Comparison of ENCODE assay signal across 24 cellular contexts in the genomic region with DNA sequence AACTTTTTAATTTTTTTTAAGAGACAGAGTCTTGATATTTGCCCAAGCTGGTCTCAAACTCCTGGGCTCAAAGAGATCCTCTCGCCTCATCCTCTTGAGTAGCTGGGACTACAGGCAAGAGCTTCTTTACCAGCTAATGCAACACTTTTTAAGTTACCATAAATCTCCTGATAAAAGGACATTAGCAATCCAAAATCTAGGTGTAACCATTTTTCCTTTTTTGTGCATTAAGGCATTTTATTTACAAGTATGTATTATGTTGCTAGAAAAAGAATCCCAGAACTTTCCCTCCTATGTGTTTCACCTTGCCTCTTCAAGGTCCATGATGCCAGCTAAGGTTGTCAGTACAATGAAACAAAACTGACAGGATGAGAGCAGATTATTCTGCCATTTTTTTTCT.
DNase-seq lines count a peak whose midpoint lies in the region; ATAC-seq, FAIRE-seq and TF ChIP-seq lines count a peak whose summit lies in the region.
"Had no signal": no experiment of that assay in that cellular context is flagged by ENCODE, and none has a peak within 500 bp of the region (broad histone marks: within the 10 kb centered on the region; RNA-seq: fewer than 3 reads in every experiment).

No MANE protein-coding gene starts in this region.

- no peak overlapping the region for H2BK5ac ChIP-seq in H9 (ENCODE audit: insufficient read length, low read length)

- TF ChIP-seq CTCF in H9 (conservative IDR thresholded peaks at IDR 0.05) (no peak), K562 (IDR thresholded peaks at IDR 0.05 in 2 of 3, conservative IDR thresholded peaks at IDR 0.05 in 1 of 3; ENCODE audit: insufficient read depth in 2 of 3, low read depth in 1 of 3, low read length in 3 of 3) (no peak), endodermal cell (conservative IDR thresholded peaks at IDR 0.05) (no peak), neural cell (IDR thresholded peaks at IDR 0.05; ENCODE audit: poor library complexity, severe bottlenecking) (no peak)

- H3K27me3 Mint-ChIP-seq in H9 (ENCODE audit: low read depth): no peaks in the 10 kb centered on the region
- no peaks in the 10 kb centered on the region for H3K27me3 Mint-ChIP-seq in endodermal cell (ENCODE audit: insufficient read depth)
- H3K27me3 Mint-ChIP-seq in activated T-cell treated with anti-CD3 and anti-CD28 coated beads, Interleukin-2, amount 50 U/mL, for 24 hours: no peaks in the 10 kb centered on the region
- H3K27me3 Mint-ChIP-seq: B cell; CD4-positive, alpha-beta T cell had no signal

- no peak overlapping the region for H4K5ac ChIP-seq in H9 (ENCODE audit: insufficient read length, low read depth, low read length)

- H3K36me3 Mint-ChIP-seq in H9 (ENCODE audit: insufficient read depth in 1 of 3, low read depth in 3 of 3) (peaks cover 0 to 4% (median 0%) of the 10 kb centered on the region in 3 experiments; a peak in 1 of 7 replicates), endodermal cell (ENCODE audit: low read depth) (peaks cover 2% of the 10 kb centered on the region)
- peaks cover 31% of the 10 kb centered on the region for H3K36me3 Mint-ChIP-seq in activated T-cell treated with anti-CD3 and anti-CD28 coated beads, Interleukin-2, amount 50 U/mL, for 24 hours (ENCODE audit: low read depth)

- H3K4me1 ChIP-seq in H9 (ENCODE audit: insufficient read depth, low read length): no peaks in the 10 kb centered on the region
- peaks cover 0 to 7% of the 10 kb centered on the region in 2 experiments; a peak in 1 of 5 replicates for H3K4me1 ChIP-seq in K562 (replicated peaks in 1 of 2; ENCODE audit: control insufficient read depth in 2 of 2, insufficient read depth in 2 of 2, low read length in 2 of 2)
- H3K4me1 ChIP-seq in endodermal cell (ENCODE audit: control insufficient read depth, insufficient read depth, low read length): no peaks in the 10 kb centered on the region
- H3K4me1 ChIP-seq: BLaER1 treated with 17β-estradiol and CSF1 and Interleukin-3, amounts not matched to agents 10 nM and 100 nM; Caco-2 had no signal

- H3K9me3 Mint-ChIP-seq in H9 (no peaks in the 10 kb centered on the region), endodermal cell (no peaks in the 10 kb centered on the region)
- no peaks in the 10 kb centered on the region for H3K9me3 Mint-ChIP-seq in activated T-cell treated with anti-CD3 and anti-CD28 coated beads, Interleukin-2, amount 50 U/mL, for 24 hours
- H3K9me3 Mint-ChIP-seq: CD4-positive, alpha-beta T cell; CD8-positive, alpha-beta T cell had no signal

- no peaks in the 10 kb centered on the region for H3K9me2 ChIP-seq in neural cell (ENCODE audit: insufficient read depth, low read length)

- in situ Hi-C loops in K562 (cut with MboI): no loop called here

- H3K56ac ChIP-seq in H9 (ENCODE audit: insufficient read length, low read depth, low read length): no peak overlapping the region

- no peak overlapping the region for H2BK20ac ChIP-seq in H9 (ENCODE audit: low read depth, low read length, poor library complexity, severe bottlenecking)

- H3K9ac ChIP-seq in H9 (ENCODE audit: extremely low read depth, insufficient read length, low read length) (no peak overlapping the region), K562 (ENCODE audit: insufficient read depth in 1 of 2, low read depth in 2 of 2, low read length in 2 of 2) (no peak overlapping the region), endodermal cell (ENCODE audit: extremely low read depth, low read length, poor library complexity, severe bottlenecking) (no peak overlapping the region), neural cell (ENCODE audit: low read length) (no peak overlapping the region)
- H3K9ac ChIP-seq: BLaER1 treated with 17β-estradiol and CSF1 and Interleukin-3, amounts not matched to agents 10 nM and 100 nM had no signal

- H3K4me2 ChIP-seq in H9 (ENCODE audit: insufficient read depth, insufficient read length, low read length): no peak overlapping the region
- no peak overlapping the region for H3K4me2 ChIP-seq in K562 (ENCODE audit: insufficient read depth, low read length)
- no peak overlapping the region for H3K4me2 ChIP-seq in neural cell (ENCODE audit: low read length)
- H3K4me2 ChIP-seq: A549; BLaER1 treated with 17β-estradiol and CSF1 and Interleukin-3, amounts not matched to agents 10 nM and 100 nM had no signal

- H3K23me2 ChIP-seq in H9 (ENCODE audit: insufficient read length, low read depth, low read length, poor library complexity, severe bottlenecking): no peaks in the 10 kb centered on the region

- H3K27ac Mint-ChIP-seq in H9: peak overlapping the region in 2 of 3 experiments; percentile 9 to 75; a peak in 2 of 7 replicates
- peak overlapping the region; percentile 52 for H3K27ac Mint-ChIP-seq in endodermal cell
- H3K27ac Mint-ChIP-seq in activated T-cell treated with anti-CD3 and anti-CD28 coated beads, Interleukin-2, amount 50 U/mL, for 24 hours: no peak overlapping the region
- H3K27ac Mint-ChIP-seq: B cell; CD4-positive, alpha-beta T cell; CD8-positive, alpha-beta T cell had no signal

- POLR2A ChIA-PET in K562 (lab: Yijun Ruan, JAX): interaction anchor here (0.6 to 2.1 kb wide), 2 partner anchors 10 to 70 kb away, joined by 3 to 7 read pairs; no protein-coding TSS in a partner anchor

- WGBS in H9 (ENCODE audit: extremely low coverage, insufficient read length, low lambda C conversion rate): no CpG with 5 or more reads among the region's 1 CpG
- WGBS in K562 (ENCODE audit: insufficient coverage, low coverage, missing lambda C conversion rate): 100% methylated on average over 1 of the region's 1 CpG
- WGBS in endodermal cell (ENCODE audit: insufficient coverage in 1 of 2, insufficient read length in 1 of 2), 2 experiments: 87% methylated on average over 1 of the region's 1 CpG; no CpG with 5 or more reads in 1 of the 2 experiments

- H3K18ac ChIP-seq in H9 (ENCODE audit: insufficient read length, low read depth, low read length): no peak overlapping the region

- H2BK12ac ChIP-seq in H9 (ENCODE audit: insufficient read length, low read depth, low read length): no peak overlapping the region

- no peak overlapping the region for H2BK120ac ChIP-seq in H9 (ENCODE audit: low read depth, low read length, poor library complexity, severe bottlenecking)

- no peak overlapping the region for H3K14ac ChIP-seq in H9 (ENCODE audit: insufficient read depth, low read length)

- no peaks in the 10 kb centered on the region for H3K4me1 Mint-ChIP-seq in H9
- peaks cover 7% of the 10 kb centered on the region for H3K4me1 Mint-ChIP-seq in endodermal cell
- H3K4me1 Mint-ChIP-seq in activated T-cell treated with anti-CD3 and anti-CD28 coated beads, Interleukin-2, amount 50 U/mL, for 24 hours (ENCODE audit: low read depth): peaks cover 14% of the 10 kb centered on the region

- H3T11ph ChIP-seq in H9 (ENCODE audit: low read length): no peak overlapping the region

- no peak for TF ChIP-seq EP300 in K562 (IDR thresholded peaks at IDR 0.05; ENCODE audit: low read length)
- peak; percentile 13 for TF ChIP-seq EP300 in neural cell (conservative IDR thresholded peaks at IDR 0.05; ENCODE audit: poor library complexity, severe bottlenecking)

- no peaks in the 10 kb centered on the region for H3F3A ChIP-seq in neural cell (ENCODE audit: insufficient read depth, low read length, poor library complexity, severe bottlenecking)

- H3K9me1 ChIP-seq in K562 (ENCODE audit: control insufficient read depth, insufficient read depth, low read length): no peaks in the 10 kb centered on the region

- H3K4ac ChIP-seq in H9 (ENCODE audit: low read depth, low read length): no peak overlapping the region

- ATAC-seq in K562: no peak
- ATAC-seq: A549; CD8-positive, alpha-beta T cell had no signal

- no peak overlapping the region for H4K91ac ChIP-seq in H9 (ENCODE audit: insufficient read length, low read depth, low read length)

- H3K4me3 Mint-ChIP-seq in H9: no peak overlapping the region
- H3K4me3 Mint-ChIP-seq in endodermal cell: no peak overlapping the region
- H3K4me3 Mint-ChIP-seq in activated T-cell treated with anti-CD3 and anti-CD28 coated beads, Interleukin-2, amount 50 U/mL, for 24 hours: no peak overlapping the region
- H3K4me3 Mint-ChIP-seq: B cell; CD4-positive, alpha-beta T cell; CD8-positive, alpha-beta T cell had no signal

- no peaks in the 10 kb centered on the region for H3K9me3 ChIP-seq in H9 (ENCODE audit: control insufficient read depth, low read depth, low read length)
- H3K9me3 ChIP-seq in K562 (replicated peaks; ENCODE audit: control insufficient read depth, insufficient read depth, low read depth, low read length): no peaks in the 10 kb centered on the region
- H3K9me3 ChIP-seq in endodermal cell (ENCODE audit: control insufficient read depth, low read length): no peaks in the 10 kb centered on the region
- no peaks in the 10 kb centered on the region for H3K9me3 ChIP-seq in neural cell (ENCODE audit: low read length)
- H3K9me3 ChIP-seq: A549; BLaER1 treated with 17β-estradiol and CSF1 and Interleukin-3, amounts not matched to agents 10 nM and 100 nM; Caco-2 had no signal

- no peaks in the 10 kb centered on the region; the same call in 1 of the 2 replicates for H3K27me3 ChIP-seq in H9 (ENCODE audit: insufficient read depth, low read length)
- no peaks in the 10 kb centered on the region for H3K27me3 ChIP-seq in K562 (ENCODE audit: control insufficient read depth in 2 of 2, insufficient read depth in 2 of 2, low read length in 2 of 2)
- H3K27me3 ChIP-seq in endodermal cell (ENCODE audit: control insufficient read depth, insufficient read depth, low read length, poor library complexity, severe bottlenecking): no peaks in the 10 kb centered on the region
- no peaks in the 10 kb centered on the region for H3K27me3 ChIP-seq in neural cell (ENCODE audit: insufficient read depth, low read depth, low read length)
- H3K27me3 ChIP-seq: BLaER1 treated with 17β-estradiol and CSF1 and Interleukin-3, amounts not matched to agents 10 nM and 100 nM had no signal

- H3K79me1 ChIP-seq in H9 (ENCODE audit: insufficient read depth, low read depth, low read length, poor library complexity, severe bottlenecking): peaks cover 2% of the 10 kb centered on the region

- H4K20me1 ChIP-seq in H9 (ENCODE audit: control insufficient read depth, insufficient read depth, insufficient read length) (no peaks in the 10 kb centered on the region), K562 (replicated peaks; ENCODE audit: control insufficient read depth, insufficient read depth, low read length) (no peaks in the 10 kb centered on the region), neural cell (ENCODE audit: insufficient read depth) (no peaks in the 10 kb centered on the region)

- H3K23ac ChIP-seq in H9 (ENCODE audit: insufficient read length, low read depth, low read length): no peak overlapping the region

- H2AFZ ChIP-seq in H9 (ENCODE audit: low read length) (no peak overlapping the region), K562 (ENCODE audit: low read depth, low read length) (no peak overlapping the region), neural cell (ENCODE audit: low read depth, low read length) (no peak overlapping the region)

- no peak overlapping the region for H4K8ac ChIP-seq in H9 (replicated peaks; ENCODE audit: insufficient read length, low read depth, low read length)

- no peaks in the 10 kb centered on the region for H3K79me2 ChIP-seq in H9 (ENCODE audit: insufficient read depth, low read length)
- peaks cover 2% of the 10 kb centered on the region; the same call in 1 of the 3 replicates for H3K79me2 ChIP-seq in K562 (ENCODE audit: control insufficient read depth, insufficient read depth, low read length)
- H3K79me2 ChIP-seq in neural cell (replicated peaks; ENCODE audit: insufficient read depth, low read length): peaks cover 15% of the 10 kb centered on the region

- H3K27ac ChIP-seq in H9 (ENCODE audit: insufficient read length, low read depth, low read length) (no peak overlapping the region), K562 (ENCODE audit: extremely low read depth, low read depth, low read length) (no peak overlapping the region), endodermal cell (ENCODE audit: low read depth, low read length) (no peak overlapping the region), neural cell (ENCODE audit: low read length) (no peak overlapping the region)
- H3K27ac ChIP-seq: 22Rv1; A549; BLaER1 treated with 17β-estradiol and CSF1 and Interleukin-3, amounts not matched to agents 10 nM and 100 nM; C4-2B had no signal

- no peak for FAIRE-seq in K562 (lab: Jason Lieb, UNC)
- FAIRE-seq in H54 (lab: Jason Lieb, UNC): no peak
- FAIRE-seq: A549, D721Med, G401.6, GM12891, GM19239 had no signal

- no peak overlapping the region for H2BK15ac ChIP-seq in H9 (ENCODE audit: low read depth, low read length)

- TF ChIP-seq POLR2A in K562 (conservative IDR thresholded peaks at IDR 0.05) (no peak), H54 (IDR thresholded peaks at IDR 0.05; ENCODE audit: low read depth, low read length) (no peak)

- H3K4me3 ChIP-seq in K562 (no peak overlapping the region), endodermal cell (ENCODE audit: low read length) (no peak overlapping the region), neural cell (ENCODE audit: low read length) (peak overlapping the region; percentile 9)
- H3K4me3 ChIP-seq: A549; BLaER1 treated with 17β-estradiol and CSF1 and Interleukin-3, amounts not matched to agents 10 nM and 100 nM had no signal

- TF ChIP-seq RAD21 in K562 (CRISPR knock-in tag; conservative IDR thresholded peaks at IDR 0.05 in 1 of 2, IDR thresholded peaks at IDR 0.05 in 1 of 2): no peak
- TF ChIP-seq RAD21 in neural cell (conservative IDR thresholded peaks at IDR 0.05): no peak

- no TSS peak for BruUV-seq in K562 (replicated peaks; lab: Mats Ljungman, UMichigan)

- H3K36me3 ChIP-seq in K562 (ENCODE audit: control insufficient read depth, insufficient read depth, low read length): no peaks in the 10 kb centered on the region
- H3K36me3 ChIP-seq in endodermal cell (ENCODE audit: control insufficient read depth, insufficient read depth, low read length): peaks cover 17% of the 10 kb centered on the region
- no peaks in the 10 kb centered on the region for H3K36me3 ChIP-seq in neural cell (ENCODE audit: insufficient read depth, low read length)

- CTCF ChIA-PET in K562 (lab: Yijun Ruan, JAX; ENCODE audit: low intra/inter-chr PET ratio): no interaction called here

- DNase-seq in H9 (no peak), K562 (ENCODE audit: extremely low read depth in 1 of 4, low spot score in 3 of 4) (no peak), endodermal cell (no peak), H54 (ENCODE audit: insufficient read length, low spot score) (no peak), H4 (ENCODE audit: low spot score) (no peak)
- DNase-seq in stimulated activated naive CD4-positive, alpha-beta T cell (lab: John Stamatoyannopoulos, UW): no peak
- DNase-seq in activated T-cell treated with anti-CD3 and anti-CD28 coated beads, Interleukin-2, amount 50 U/mL, for 24 hours: no peak
- DNase-seq: AML-193; Caco-2; Calu3; CD4-positive, alpha-beta T cell; CD8-positive, alpha-beta T cell; DMS79 treated with DMSO at 0.1 percent for 48 hours; GF-D8 had no signal

- H2AK5ac ChIP-seq in H9 (ENCODE audit: insufficient read length, low read length): no peak overlapping the region

- intact Hi-C loops in K562 (cut with micrococcal nuclease): no loop called here
